Comparison of ENCODE assay signal across 8 cellular contexts in genomic region chr19:57813919-57814504, GRCh38. TPM values are rescaled to one million over a fixed set of nuclear protein-coding genes. Genes with fewer than 3 reads are reported as not detected.
DNase-seq lines count a peak whose midpoint lies in the region; ATAC-seq and TF ChIP-seq lines count a peak whose summit lies in the region.

No MANE protein-coding gene starts in this region.

- 11 to 24% (median 18%) methylated on average over 13 of the region's 13 CpGs for WGBS in stomach, 5 donors

- no peak for ATAC-seq in HG03135 (IDR thresholded peaks at IDR 0.05; ENCODE audit: unreplicated experiment)

- H3K27me3 ChIP-seq in iPS-20b (ENCODE audit: insufficient read depth, low read length) (no peaks in the 10 kb centered on the region), stomach (no peaks in the 10 kb centered on the region)

- no peak for TF ChIP-seq POLR2A in stomach (IDR thresholded peaks at IDR 0.05)

- peaks cover 2% of the 10 kb centered on the region for H3K36me3 Mint-ChIP-seq in activated naive CD8-positive, alpha-beta T cell

- H3K4me1 Mint-ChIP-seq in activated naive CD8-positive, alpha-beta T cell (ENCODE audit: low read depth) = peaks cover 55% of the 10 kb centered on the region

- peak overlapping the region; percentile 92 for H3K27ac Mint-ChIP-seq in activated naive CD8-positive, alpha-beta T cell

- H3K36me3 ChIP-seq in iPS-20b (ENCODE audit: insufficient read depth, low read depth, low read length) (peaks cover 35% of the 10 kb centered on the region), stomach (peaks cover 16 to 36% (median 33%) of the 10 kb centered on the region in 4 donors)

- no peak for TF ChIP-seq CTCF in stomach (IDR thresholded peaks at IDR 0.05)

- intact Hi-C loops in stomach (cut with DNase I; ENCODE audit: low total_unique reads) = no loop called here

- no peak for TF ChIP-seq EP300 in stomach (IDR thresholded peaks at IDR 0.05)

- no peaks in the 10 kb centered on the region for H3K9me3 Mint-ChIP-seq in activated naive CD8-positive, alpha-beta T cell (ENCODE audit: low read depth)

- H3K9me3 ChIP-seq in iPS-20b (ENCODE audit: insufficient read depth, low read depth, low read length) (no peaks in the 10 kb centered on the region), stomach (no peaks in the 10 kb centered on the region)

- H3K27me3 Mint-ChIP-seq in activated naive CD8-positive, alpha-beta T cell = no peaks in the 10 kb centered on the region

- H3K9ac ChIP-seq in iPS-20b (ENCODE audit: low read depth, low read length) = peak overlapping the region; percentile 95

- H3K4me3 Mint-ChIP-seq in activated naive CD8-positive, alpha-beta T cell = peak overlapping the region; percentile 94

- H3K4me3 ChIP-seq in iPS-20b (ENCODE audit: low read length) (peak overlapping the region; percentile 99), stomach (peak overlapping the region; percentile 71 to 93 (median 82))

- peak overlapping the region; percentile 80 for H3K27ac ChIP-seq in iPS-20b (ENCODE audit: low read length)
- H3K27ac ChIP-seq in stomach = peak overlapping the region; percentile 87 to 96 (median 93)

- H3K4me1 ChIP-seq in iPS-20b (ENCODE audit: insufficient read depth, low read length) (peaks cover 6% of the 10 kb centered on the region; the same call in 1 of the 2 replicates), stomach (peaks cover 23 to 63% (median 46%) of the 10 kb centered on the region in 4 donors)

- DNase-seq in DMS 273 (lab: John Stamatoyannopoulos, UW; ENCODE audit: unreplicated experiment) = peak; percentile 34
- DNase-seq in DMS 273 treated with DMSO at 0.1 percent for 48 hours (lab: John Stamatoyannopoulos, UW) = no peak
- DNase-seq in stomach = no peak
- no peak for DNase-seq in SKM-1 (lab: John Stamatoyannopoulos, UW; ENCODE audit: unreplicated experiment)
- DNase-seq in amygdala (lab: John Stamatoyannopoulos, UW) = no peak

RNA-seq across cellular contexts. Expression of gene ZNF552, which starts 0.7 kb away (rescaled TPM):
- total RNA-seq in stomach = 10 to 100 TPM; 17.7 to 84.4 (median 69.4) TPM
- 10 to 100 TPM in 2 of 3 donors, 1 to 10 TPM in 1; 9.6 to 15.5 (median 11.8) TPM for polyA plus RNA-seq in stomach

RNA-seq across cellular contexts. Expression of gene ZNF587B, which starts 16.1 kb away (rescaled TPM):
- 10 to 100 TPM in 4 of 5 donors, not detected in 1; 10.4 to 60.6 (median 18.4) TPM for total RNA-seq in stomach
- 1 to 10 TPM; 3.0 to 5.2 (median 3.4) TPM for polyA plus RNA-seq in stomach

RNA-seq across cellular contexts. Expression of gene ZNF587, which starts 35.6 kb away (rescaled TPM):
- 10 to 100 TPM; 18.0 to 52.7 (median 26.4) TPM for total RNA-seq in stomach
- polyA plus RNA-seq in stomach = 10 to 100 TPM in 1 of 3 donors, 1 to 10 TPM in 2; 2.7 to 14.5 (median 4.4) TPM

RNA-seq across cellular contexts. Expression of gene ZNF586, which starts 44.5 kb away (rescaled TPM):
- 10 to 100 TPM in 2 of 5 donors, 1 to 10 TPM in 2, not detected in 1; 7.5 to 46.4 (median 13.0) TPM for total RNA-seq in stomach
- polyA plus RNA-seq in stomach = 1 to 10 TPM; 5.5 to 7.2 (median 5.7) TPM
